In the genomic region with DNA sequence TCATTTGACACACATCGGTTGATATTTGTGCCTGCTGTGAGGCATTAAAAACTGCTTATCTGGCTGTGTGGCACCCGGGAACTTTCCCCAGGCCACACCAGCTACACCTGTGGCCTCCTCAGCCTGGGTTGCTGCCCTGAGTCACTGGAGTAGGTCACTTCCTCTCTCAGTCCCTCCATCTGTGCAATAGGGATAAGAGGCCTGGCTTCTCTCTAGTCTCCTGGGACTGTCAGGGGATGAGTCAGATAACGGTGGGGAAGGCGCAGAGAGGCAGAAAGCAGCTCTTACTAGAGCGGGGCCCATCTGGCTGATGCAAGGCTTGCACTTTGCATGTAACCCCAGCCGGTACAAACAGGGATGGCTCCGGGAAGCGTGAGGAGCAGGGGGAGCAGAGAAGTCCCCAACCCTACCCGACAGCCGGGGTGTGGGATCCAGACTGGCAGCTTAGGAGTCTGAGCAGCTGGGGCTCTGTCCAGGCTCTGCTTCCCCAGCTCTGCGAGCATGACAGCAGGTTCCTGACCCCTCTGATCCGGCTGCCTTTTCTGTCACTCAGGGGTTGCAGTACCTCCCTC, we compare ENCODE assay signal across 1 cellular context.
A peak's percentile ranks its signal among the peaks of the same experiment; 100 is the strongest.
TF ChIP-seq lines count a peak whose summit lies in the region.

No MANE protein-coding gene starts in this region.

TF ChIP-seq in HepG2, 621 proteins besides CTCF, POLR2A, EP300 and RAD21 (continued from another document and continues in another):
- TF ChIP-seq, protein P1, sequence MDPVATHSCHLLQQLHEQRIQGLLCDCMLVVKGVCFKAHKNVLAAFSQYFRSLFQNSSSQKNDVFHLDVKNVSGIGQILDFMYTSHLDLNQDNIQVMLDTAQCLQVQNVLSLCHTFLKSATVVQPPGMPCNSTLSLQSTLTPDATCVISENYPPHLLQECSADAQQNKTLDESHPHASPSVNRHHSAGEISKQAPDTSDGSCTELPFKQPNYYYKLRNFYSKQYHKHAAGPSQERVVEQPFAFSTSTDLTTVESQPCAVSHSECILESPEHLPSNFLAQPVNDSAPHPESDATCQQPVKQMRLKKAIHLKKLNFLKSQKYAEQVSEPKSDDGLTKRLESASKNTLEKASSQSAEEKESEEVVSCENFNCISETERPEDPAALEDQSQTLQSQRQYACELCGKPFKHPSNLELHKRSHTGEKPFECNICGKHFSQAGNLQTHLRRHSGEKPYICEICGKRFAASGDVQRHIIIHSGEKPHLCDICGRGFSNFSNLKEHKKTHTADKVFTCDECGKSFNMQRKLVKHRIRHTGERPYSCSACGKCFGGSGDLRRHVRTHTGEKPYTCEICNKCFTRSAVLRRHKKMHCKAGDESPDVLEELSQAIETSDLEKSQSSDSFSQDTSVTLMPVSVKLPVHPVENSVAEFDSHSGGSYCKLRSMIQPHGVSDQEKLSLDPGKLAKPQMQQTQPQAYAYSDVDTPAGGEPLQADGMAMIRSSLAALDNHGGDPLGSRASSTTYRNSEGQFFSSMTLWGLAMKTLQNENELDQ (CRISPR knock-in tag; IDR thresholded peaks at IDR 0.05; ENCODE audit: borderline replicate concordance): no peak
- TF ChIP-seq GFI1 (CRISPR knock-in tag; IDR thresholded peaks at IDR 0.05; ENCODE audit: borderline replicate concordance) (no peak), REXO4 (CRISPR knock-in tag; IDR thresholded peaks at IDR 0.05; ENCODE audit: borderline replicate concordance) (no peak), ZNF205 (CRISPR knock-in tag; IDR thresholded peaks at IDR 0.05) (peak; percentile 84), KMT2B (CRISPR knock-in tag; IDR thresholded peaks at IDR 0.05) (peak; percentile 37; the same call in 1 of the 2 replicates), ZNF33B (CRISPR knock-in tag; IDR thresholded peaks at IDR 0.05) (no peak), THYN1 (CRISPR knock-in tag; IDR thresholded peaks at IDR 0.05; ENCODE audit: borderline replicate concordance, low read depth) (no peak), TAF15 (IDR thresholded peaks at IDR 0.05; ENCODE audit: low read depth, low read length, poor library complexity, severe bottlenecking) (no peak), EHMT2 (IDR thresholded peaks at IDR 0.05; ENCODE audit: borderline replicate concordance, low read depth, low read length) (no peak), MATR3 (CRISPR knock-in tag; IDR thresholded peaks at IDR 0.05) (no peak), TOPORS (CRISPR knock-in tag; IDR thresholded peaks at IDR 0.05) (no peak), ZFP36 (IDR thresholded peaks at IDR 0.05; ENCODE audit: borderline replicate concordance, low read depth, low read length, partially characterized antibody) (no peak), ZNF629 (CRISPR knock-in tag; conservative IDR thresholded peaks at IDR 0.05) (peak; percentile 98), PHF8 (CRISPR knock-in tag; IDR thresholded peaks at IDR 0.05) (peak; percentile 51; the same call in 1 of the 2 replicates), ZNF224 (CRISPR knock-in tag; IDR thresholded peaks at IDR 0.05) (no peak), SUZ12 (IDR thresholded peaks at IDR 0.05; ENCODE audit: low read depth, low read length) (no peak), SRSF1 (optimal IDR thresholded peaks at IDR 0.05; ENCODE audit: low read depth, low read length) (no peak), BRCA1 (CRISPR knock-in tag; IDR thresholded peaks at IDR 0.05) (no peak), FOSL2 (CRISPR knock-in tag; IDR thresholded peaks at IDR 0.05) (peak; percentile 98), ZBTB42 (CRISPR knock-in tag; IDR thresholded peaks at IDR 0.05) (no peak), ZNF773 (CRISPR knock-in tag; IDR thresholded peaks at IDR 0.05; ENCODE audit: borderline replicate concordance) (no peak), AGO1 (IDR thresholded peaks at IDR 0.05; ENCODE audit: low read depth, low read length, poor library complexity, severe bottlenecking) (no peak), IKZF4 (CRISPR knock-in tag; IDR thresholded peaks at IDR 0.05; ENCODE audit: borderline replicate concordance, low read depth, not compliant biosample characterization) (no peak), ZNF563 (CRISPR knock-in tag; IDR thresholded peaks at IDR 0.05) (0 out of 2 replicates have a peak, but pooled peaks have one; percentile 44), BRD4 (CRISPR knock-in tag; IDR thresholded peaks at IDR 0.05) (peak; percentile 61; the same call in 1 of the 2 replicates), CENPX (CRISPR knock-in tag; IDR thresholded peaks at IDR 0.05) (no peak), ZNF17 (CRISPR knock-in tag; IDR thresholded peaks at IDR 0.05) (no peak), KMT2A (CRISPR knock-in tag; IDR thresholded peaks at IDR 0.05) (0 out of 2 replicates have a peak, but pooled peaks have one; percentile 20), MED1 (CRISPR knock-in tag; IDR thresholded peaks at IDR 0.05) (peak; percentile 90), ZSCAN20 (CRISPR knock-in tag; IDR thresholded peaks at IDR 0.05; ENCODE audit: borderline replicate concordance) (no peak), ZNF720 (CRISPR knock-in tag; IDR thresholded peaks at IDR 0.05) (no peak), SIN3A (IDR thresholded peaks at IDR 0.05; ENCODE audit: borderline replicate concordance, low read depth, low read length) (peak; percentile 49; the same call in 1 of the 2 replicates)
- TF ChIP-seq, protein P2, sequence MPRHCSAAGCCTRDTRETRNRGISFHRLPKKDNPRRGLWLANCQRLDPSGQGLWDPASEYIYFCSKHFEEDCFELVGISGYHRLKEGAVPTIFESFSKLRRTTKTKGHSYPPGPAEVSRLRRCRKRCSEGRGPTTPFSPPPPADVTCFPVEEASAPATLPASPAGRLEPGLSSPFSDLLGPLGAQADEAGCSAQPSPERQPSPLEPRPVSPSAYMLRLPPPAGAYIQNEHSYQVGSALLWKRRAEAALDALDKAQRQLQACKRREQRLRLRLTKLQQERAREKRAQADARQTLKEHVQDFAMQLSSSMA (CRISPR knock-in tag; IDR thresholded peaks at IDR 0.05): no peak; the same call in 1 of the 2 replicates
- TF ChIP-seq, protein P3, sequence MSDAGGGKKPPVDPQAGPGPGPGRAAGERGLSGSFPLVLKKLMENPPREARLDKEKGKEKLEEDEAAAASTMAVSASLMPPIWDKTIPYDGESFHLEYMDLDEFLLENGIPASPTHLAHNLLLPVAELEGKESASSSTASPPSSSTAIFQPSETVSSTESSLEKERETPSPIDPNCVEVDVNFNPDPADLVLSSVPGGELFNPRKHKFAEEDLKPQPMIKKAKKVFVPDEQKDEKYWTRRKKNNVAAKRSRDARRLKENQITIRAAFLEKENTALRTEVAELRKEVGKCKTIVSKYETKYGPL (CRISPR knock-in tag; IDR thresholded peaks at IDR 0.05): no peak
- TF ChIP-seq, protein P4, sequence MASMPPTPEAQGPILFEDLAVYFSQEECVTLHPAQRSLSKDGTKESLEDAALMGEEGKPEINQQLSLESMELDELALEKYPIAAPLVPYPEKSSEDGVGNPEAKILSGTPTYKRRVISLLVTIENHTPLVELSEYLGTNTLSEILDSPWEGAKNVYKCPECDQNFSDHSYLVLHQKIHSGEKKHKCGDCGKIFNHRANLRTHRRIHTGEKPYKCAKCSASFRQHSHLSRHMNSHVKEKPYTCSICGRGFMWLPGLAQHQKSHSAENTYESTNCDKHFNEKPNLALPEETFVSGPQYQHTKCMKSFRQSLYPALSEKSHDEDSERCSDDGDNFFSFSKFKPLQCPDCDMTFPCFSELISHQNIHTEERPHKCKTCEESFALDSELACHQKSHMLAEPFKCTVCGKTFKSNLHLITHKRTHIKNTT (CRISPR knock-in tag; IDR thresholded peaks at IDR 0.05): no peak
- TF ChIP-seq, protein P5, sequence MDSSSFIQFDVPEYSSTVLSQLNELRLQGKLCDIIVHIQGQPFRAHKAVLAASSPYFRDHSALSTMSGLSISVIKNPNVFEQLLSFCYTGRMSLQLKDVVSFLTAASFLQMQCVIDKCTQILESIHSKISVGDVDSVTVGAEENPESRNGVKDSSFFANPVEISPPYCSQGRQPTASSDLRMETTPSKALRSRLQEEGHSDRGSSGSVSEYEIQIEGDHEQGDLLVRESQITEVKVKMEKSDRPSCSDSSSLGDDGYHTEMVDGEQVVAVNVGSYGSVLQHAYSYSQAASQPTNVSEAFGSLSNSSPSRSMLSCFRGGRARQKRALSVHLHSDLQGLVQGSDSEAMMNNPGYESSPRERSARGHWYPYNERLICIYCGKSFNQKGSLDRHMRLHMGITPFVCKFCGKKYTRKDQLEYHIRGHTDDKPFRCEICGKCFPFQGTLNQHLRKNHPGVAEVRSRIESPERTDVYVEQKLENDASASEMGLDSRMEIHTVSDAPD (CRISPR knock-in tag; IDR thresholded peaks at IDR 0.05): no peak
- TF ChIP-seq, protein P6, sequence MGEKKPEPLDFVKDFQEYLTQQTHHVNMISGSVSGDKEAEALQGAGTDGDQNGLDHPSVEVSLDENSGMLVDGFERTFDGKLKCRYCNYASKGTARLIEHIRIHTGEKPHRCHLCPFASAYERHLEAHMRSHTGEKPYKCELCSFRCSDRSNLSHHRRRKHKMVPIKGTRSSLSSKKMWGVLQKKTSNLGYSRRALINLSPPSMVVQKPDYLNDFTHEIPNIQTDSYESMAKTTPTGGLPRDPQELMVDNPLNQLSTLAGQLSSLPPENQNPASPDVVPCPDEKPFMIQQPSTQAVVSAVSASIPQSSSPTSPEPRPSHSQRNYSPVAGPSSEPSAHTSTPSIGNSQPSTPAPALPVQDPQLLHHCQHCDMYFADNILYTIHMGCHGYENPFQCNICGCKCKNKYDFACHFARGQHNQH (CRISPR knock-in tag; IDR thresholded peaks at IDR 0.05): 0 out of 2 replicates have a peak, but pooled peaks have one; percentile 13
- TF ChIP-seq, protein P7, sequence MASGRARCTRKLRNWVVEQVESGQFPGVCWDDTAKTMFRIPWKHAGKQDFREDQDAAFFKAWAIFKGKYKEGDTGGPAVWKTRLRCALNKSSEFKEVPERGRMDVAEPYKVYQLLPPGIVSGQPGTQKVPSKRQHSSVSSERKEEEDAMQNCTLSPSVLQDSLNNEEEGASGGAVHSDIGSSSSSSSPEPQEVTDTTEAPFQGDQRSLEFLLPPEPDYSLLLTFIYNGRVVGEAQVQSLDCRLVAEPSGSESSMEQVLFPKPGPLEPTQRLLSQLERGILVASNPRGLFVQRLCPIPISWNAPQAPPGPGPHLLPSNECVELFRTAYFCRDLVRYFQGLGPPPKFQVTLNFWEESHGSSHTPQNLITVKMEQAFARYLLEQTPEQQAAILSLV (CRISPR knock-in tag; IDR thresholded peaks at IDR 0.05; ENCODE audit: borderline replicate concordance): no peak; the same call in 1 of the 2 replicates
- TF ChIP-seq, protein P8, sequence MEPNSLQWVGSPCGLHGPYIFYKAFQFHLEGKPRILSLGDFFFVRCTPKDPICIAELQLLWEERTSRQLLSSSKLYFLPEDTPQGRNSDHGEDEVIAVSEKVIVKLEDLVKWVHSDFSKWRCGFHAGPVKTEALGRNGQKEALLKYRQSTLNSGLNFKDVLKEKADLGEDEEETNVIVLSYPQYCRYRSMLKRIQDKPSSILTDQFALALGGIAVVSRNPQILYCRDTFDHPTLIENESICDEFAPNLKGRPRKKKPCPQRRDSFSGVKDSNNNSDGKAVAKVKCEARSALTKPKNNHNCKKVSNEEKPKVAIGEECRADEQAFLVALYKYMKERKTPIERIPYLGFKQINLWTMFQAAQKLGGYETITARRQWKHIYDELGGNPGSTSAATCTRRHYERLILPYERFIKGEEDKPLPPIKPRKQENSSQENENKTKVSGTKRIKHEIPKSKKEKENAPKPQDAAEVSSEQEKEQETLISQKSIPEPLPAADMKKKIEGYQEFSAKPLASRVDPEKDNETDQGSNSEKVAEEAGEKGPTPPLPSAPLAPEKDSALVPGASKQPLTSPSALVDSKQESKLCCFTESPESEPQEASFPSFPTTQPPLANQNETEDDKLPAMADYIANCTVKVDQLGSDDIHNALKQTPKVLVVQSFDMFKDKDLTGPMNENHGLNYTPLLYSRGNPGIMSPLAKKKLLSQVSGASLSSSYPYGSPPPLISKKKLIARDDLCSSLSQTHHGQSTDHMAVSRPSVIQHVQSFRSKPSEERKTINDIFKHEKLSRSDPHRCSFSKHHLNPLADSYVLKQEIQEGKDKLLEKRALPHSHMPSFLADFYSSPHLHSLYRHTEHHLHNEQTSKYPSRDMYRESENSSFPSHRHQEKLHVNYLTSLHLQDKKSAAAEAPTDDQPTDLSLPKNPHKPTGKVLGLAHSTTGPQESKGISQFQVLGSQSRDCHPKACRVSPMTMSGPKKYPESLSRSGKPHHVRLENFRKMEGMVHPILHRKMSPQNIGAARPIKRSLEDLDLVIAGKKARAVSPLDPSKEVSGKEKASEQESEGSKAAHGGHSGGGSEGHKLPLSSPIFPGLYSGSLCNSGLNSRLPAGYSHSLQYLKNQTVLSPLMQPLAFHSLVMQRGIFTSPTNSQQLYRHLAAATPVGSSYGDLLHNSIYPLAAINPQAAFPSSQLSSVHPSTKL (CRISPR knock-in tag; IDR thresholded peaks at IDR 0.05): peak; percentile 54; the same call in 1 of the 2 replicates
- TF ChIP-seq, protein P9, sequence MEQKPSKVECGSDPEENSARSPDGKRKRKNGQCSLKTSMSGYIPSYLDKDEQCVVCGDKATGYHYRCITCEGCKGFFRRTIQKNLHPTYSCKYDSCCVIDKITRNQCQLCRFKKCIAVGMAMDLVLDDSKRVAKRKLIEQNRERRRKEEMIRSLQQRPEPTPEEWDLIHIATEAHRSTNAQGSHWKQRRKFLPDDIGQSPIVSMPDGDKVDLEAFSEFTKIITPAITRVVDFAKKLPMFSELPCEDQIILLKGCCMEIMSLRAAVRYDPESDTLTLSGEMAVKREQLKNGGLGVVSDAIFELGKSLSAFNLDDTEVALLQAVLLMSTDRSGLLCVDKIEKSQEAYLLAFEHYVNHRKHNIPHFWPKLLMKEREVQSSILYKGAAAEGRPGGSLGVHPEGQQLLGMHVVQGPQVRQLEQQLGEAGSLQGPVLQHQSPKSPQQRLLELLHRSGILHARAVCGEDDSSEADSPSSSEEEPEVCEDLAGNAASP (CRISPR knock-in tag; IDR thresholded peaks at IDR 0.05; ENCODE audit: borderline replicate concordance): no peak; the same call in 1 of the 2 replicates
- TF ChIP-seq, protein P10, sequence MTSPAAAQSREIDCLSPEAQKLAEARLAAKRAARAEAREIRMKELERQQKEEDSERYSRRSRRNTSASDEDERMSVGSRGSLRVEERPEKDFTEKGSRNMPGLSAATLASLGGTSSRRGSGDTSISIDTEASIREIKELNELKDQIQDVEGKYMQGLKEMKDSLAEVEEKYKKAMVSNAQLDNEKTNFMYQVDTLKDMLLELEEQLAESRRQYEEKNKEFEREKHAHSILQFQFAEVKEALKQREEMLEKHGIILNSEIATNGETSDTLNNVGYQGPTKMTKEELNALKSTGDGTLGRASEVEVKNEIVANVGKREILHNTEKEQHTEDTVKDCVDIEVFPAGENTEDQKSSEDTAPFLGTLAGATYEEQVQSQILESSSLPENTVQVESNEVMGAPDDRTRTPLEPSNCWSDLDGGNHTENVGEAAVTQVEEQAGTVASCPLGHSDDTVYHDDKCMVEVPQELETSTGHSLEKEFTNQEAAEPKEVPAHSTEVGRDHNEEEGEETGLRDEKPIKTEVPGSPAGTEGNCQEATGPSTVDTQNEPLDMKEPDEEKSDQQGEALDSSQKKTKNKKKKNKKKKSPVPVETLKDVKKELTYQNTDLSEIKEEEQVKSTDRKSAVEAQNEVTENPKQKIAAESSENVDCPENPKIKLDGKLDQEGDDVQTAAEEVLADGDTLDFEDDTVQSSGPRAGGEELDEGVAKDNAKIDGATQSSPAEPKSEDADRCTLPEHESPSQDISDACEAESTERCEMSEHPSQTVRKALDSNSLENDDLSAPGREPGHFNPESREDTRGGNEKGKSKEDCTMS (CRISPR knock-in tag; conservative IDR thresholded peaks at IDR 0.05): no peak
- TF ChIP-seq, protein P11, sequence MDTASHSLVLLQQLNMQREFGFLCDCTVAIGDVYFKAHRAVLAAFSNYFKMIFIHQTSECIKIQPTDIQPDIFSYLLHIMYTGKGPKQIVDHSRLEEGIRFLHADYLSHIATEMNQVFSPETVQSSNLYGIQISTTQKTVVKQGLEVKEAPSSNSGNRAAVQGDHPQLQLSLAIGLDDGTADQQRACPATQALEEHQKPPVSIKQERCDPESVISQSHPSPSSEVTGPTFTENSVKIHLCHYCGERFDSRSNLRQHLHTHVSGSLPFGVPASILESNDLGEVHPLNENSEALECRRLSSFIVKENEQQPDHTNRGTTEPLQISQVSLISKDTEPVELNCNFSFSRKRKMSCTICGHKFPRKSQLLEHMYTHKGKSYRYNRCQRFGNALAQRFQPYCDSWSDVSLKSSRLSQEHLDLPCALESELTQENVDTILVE (CRISPR knock-in tag; IDR thresholded peaks at IDR 0.05): peak; percentile 78
